9 cellular contexts compared by ENCODE assay signal in genomic region chr2:56474412-56475158, GRCh38.
DNase-seq lines count a peak whose midpoint lies in the region; ATAC-seq and TF ChIP-seq lines count a peak whose summit lies in the region.
"Had no signal": no experiment of that assay in that cellular context is flagged by ENCODE, and none has a peak within 500 bp of the region (broad histone marks: within the 10 kb centered on the region; RNA-seq: fewer than 3 reads in every experiment).

No MANE protein-coding gene starts in this region.

- WGBS in mammary epithelial cell (ENCODE audit: low coverage, missing lambda C conversion rate), result 30% methylated on average over 4 of the region's 4 CpGs

- DNase-seq in GM04503 (ENCODE audit: low read depth) (peak; percentile 47), NCI-H2029 (lab: John Stamatoyannopoulos, UW) (peak; percentile 15), cerebellar cortex (ENCODE audit: low spot score) (peak; percentile 74), non-pigmented ciliary epithelial cell (ENCODE audit: low read depth) (peak; percentile 22), PC-9 (no peak), LoVo (ENCODE audit: low spot score) (no peak), mammary epithelial cell (no peak)
- DNase-seq: trophoblast cell had no signal

- TF ChIP-seq CTCF in PC-9 (conservative IDR thresholded peaks at IDR 0.05) (no peak), mammary epithelial cell (conservative IDR thresholded peaks at IDR 0.05 in 1 of 2, IDR thresholded peaks at IDR 0.05 in 1 of 2; ENCODE audit: extremely low read depth in 1 of 2, insufficient read depth in 1 of 2, low read depth in 1 of 2, low read length in 2 of 2) (no peak)

- no peak for ATAC-seq in GM21825 (IDR thresholded peaks at IDR 0.05; ENCODE audit: unreplicated experiment)

- H3K9me2 ChIP-seq in PC-9 (ENCODE audit: insufficient read depth), result no peaks in the 10 kb centered on the region

- no peak overlapping the region for H3K9ac ChIP-seq in mammary epithelial cell (ENCODE audit: insufficient read depth, low read length)

- H2AFZ ChIP-seq in PC-9, result no peak overlapping the region
- H2AFZ ChIP-seq in mammary epithelial cell (ENCODE audit: low read depth, low read length), result no peak overlapping the region

- H3K9me3 ChIP-seq in PC-9 (ENCODE audit: insufficient read depth, low read depth) (no peaks in the 10 kb centered on the region), mammary epithelial cell (replicated peaks; ENCODE audit: insufficient read depth, low read length) (no peaks in the 10 kb centered on the region)

- H3K4me1 ChIP-seq in PC-9 (replicated peaks; ENCODE audit: insufficient read depth) (no peaks in the 10 kb centered on the region), mammary epithelial cell (ENCODE audit: insufficient read depth, low read length) (no peaks in the 10 kb centered on the region)

- H3K27ac ChIP-seq in PC-9, result no peak overlapping the region
- H3K27ac ChIP-seq in mammary epithelial cell (ENCODE audit: insufficient read depth, low read depth, low read length), result no peak overlapping the region

- H3K79me2 ChIP-seq in PC-9 (ENCODE audit: low read depth) (no peaks in the 10 kb centered on the region), mammary epithelial cell (ENCODE audit: insufficient read depth, low read length) (no peaks in the 10 kb centered on the region)

- no peaks in the 10 kb centered on the region for H3K27me3 ChIP-seq in PC-9 (ENCODE audit: insufficient read depth, low read depth)
- no peaks in the 10 kb centered on the region for H3K27me3 ChIP-seq in mammary epithelial cell (ENCODE audit: insufficient read depth, low read length)

- in situ Hi-C loops in mammary epithelial cell (cut with MboI; ENCODE audit: low sequenced_read_pairs in 2 of 2), result no loop called here

- BruUV-seq in PC-9 (replicated peaks; lab: Mats Ljungman, UMichigan), result no TSS peak
- no TSS peak for BruUV-seq in mammary epithelial cell (replicated peaks; lab: Mats Ljungman, UMichigan)

- H4K20me1 ChIP-seq in PC-9 (ENCODE audit: insufficient read depth), result no peaks in the 10 kb centered on the region
- no peaks in the 10 kb centered on the region for H4K20me1 ChIP-seq in mammary epithelial cell (ENCODE audit: insufficient read depth, low read length)

- CTCF ChIA-PET in PC-9 (lab: Charles Lee) (no interaction called here), mammary epithelial cell (lab: Charles Lee; ENCODE audit: low non-redundant PET) (no interaction called here)

- no peaks in the 10 kb centered on the region for H3F3A ChIP-seq in PC-9 (ENCODE audit: insufficient read depth, low read depth)

- H3K4me3 ChIP-seq in PC-9, result no peak overlapping the region
- H3K4me3 ChIP-seq in mammary epithelial cell (replicated peaks in 1 of 3; ENCODE audit: insufficient read depth in 1 of 3, low read depth in 2 of 3, low read length in 3 of 3), result no peak overlapping the region

- dilution Hi-C loops in mammary epithelial cell (cut with HindIII; ENCODE audit: low sequenced_read_pairs), result no loop called here

- intact Hi-C loops in PC-9 (cut with micrococcal nuclease; ENCODE audit: unreplicated experiment) (no loop called here), mammary epithelial cell (cut with micrococcal nuclease) (no loop called here)

- H3K4me2 ChIP-seq in PC-9, result no peak overlapping the region
- no peak overlapping the region for H3K4me2 ChIP-seq in mammary epithelial cell (ENCODE audit: insufficient read depth, low read depth, low read length)

- POLR2A ChIA-PET in PC-9 (lab: Charles Lee; ENCODE audit: unreplicated experiment), result no interaction called here

- H3K36me3 ChIP-seq in PC-9 (ENCODE audit: low read depth), result no peaks in the 10 kb centered on the region
- H3K36me3 ChIP-seq in mammary epithelial cell (ENCODE audit: insufficient read depth, low read length), result no peaks in the 10 kb centered on the region

Comparison
In these comparisons a context has a peak if more than half of its experiments do, and no peak if none do; other contexts are left out.
1. DNase-seq: peak in GM04503 (single experiment), NCI-H2029 (single experiment), cerebellar cortex (single experiment) and non-pigmented ciliary epithelial cell (single experiment); none in PC-9 (0 of 2), LoVo (single experiment) and mammary epithelial cell (single experiment).